ENCODE assay signal across 15 cellular contexts in genomic region chr13:40471911-40472310, GRCh38.
DNase-seq lines count a peak whose midpoint lies in the region; TF ChIP-seq lines count a peak whose summit lies in the region.
"Had no signal": no experiment of that assay in that cellular context is flagged by ENCODE, and none has a peak within 500 bp of the region (broad histone marks: within the 10 kb centered on the region; RNA-seq: fewer than 3 reads in every experiment).

No MANE protein-coding gene starts in this region.

- DNase-seq in ascending aorta (ENCODE audit: low spot score in 2 of 2) = peak in 1 of 2 donors; percentile 51
- DNase-seq in trophoblast cell = no peak
- DNase-seq in uterus = no peak
- no peak for DNase-seq in SIG-M5 treated with dmso at 0.1 percent for 504 hours (lab: John Stamatoyannopoulos, UW; ENCODE audit: unreplicated experiment)
- no peak for DNase-seq in endothelial cell (ENCODE audit: low spot score)
- DNase-seq in NCI-H2171 (lab: John Stamatoyannopoulos, UW) = no peak
- DNase-seq: 8988T; C1 segment of cervical spinal cord; CD4-positive, alpha-beta memory T cell; COR-L47; GOT3; H9; KBM-7 had no signal

- H2BK5ac ChIP-seq in trophoblast cell (ENCODE audit: low read depth, low read length, poor library complexity) = no peak overlapping the region

- peak overlapping the region; percentile 13 for H2BK12ac ChIP-seq in trophoblast cell (ENCODE audit: low read length)

- H3K36me3 Mint-ChIP-seq in endothelial cell (ENCODE audit: low read depth, unreplicated experiment) = peaks cover 10% of the 10 kb centered on the region
- H3K36me3 Mint-ChIP-seq: CD4-positive, alpha-beta memory T cell had no signal

- H3K27me3 ChIP-seq in BLaER1 = no peaks in the 10 kb centered on the region
- H3K27me3 ChIP-seq in ascending aorta = no peaks in the 10 kb centered on the region
- no peaks in the 10 kb centered on the region for H3K27me3 ChIP-seq in trophoblast cell (ENCODE audit: insufficient read depth, low read length)
- H3K27me3 ChIP-seq in uterus = no peaks in the 10 kb centered on the region

- H3K36me3 ChIP-seq in BLaER1 (no peaks in the 10 kb centered on the region), ascending aorta (no peaks in the 10 kb centered on the region), trophoblast cell (ENCODE audit: control insufficient read depth in 1 of 2, insufficient read depth in 2 of 2, low read length in 2 of 2) (no peaks in the 10 kb centered on the region), uterus (no peaks in the 10 kb centered on the region)

- no peak for TF ChIP-seq CTCF in ascending aorta (IDR thresholded peaks at IDR 0.05)
- TF ChIP-seq CTCF in uterus (IDR thresholded peaks at IDR 0.05) = no peak
- no peak for TF ChIP-seq CTCF in endothelial cell (IDR thresholded peaks at IDR 0.05; ENCODE audit: unreplicated experiment)

- H4K8ac ChIP-seq in trophoblast cell (ENCODE audit: low read depth, low read length) = no peak overlapping the region

- H3K9me3 ChIP-seq in BLaER1 (peaks cover 6% of the 10 kb centered on the region; the same call in 1 of the 2 replicates), ascending aorta (no peaks in the 10 kb centered on the region), trophoblast cell (ENCODE audit: insufficient read depth, low read depth, low read length) (peaks cover 4% of the 10 kb centered on the region), uterus (no peaks in the 10 kb centered on the region)

- no peak overlapping the region for H3K9ac ChIP-seq in BLaER1
- no peak overlapping the region for H3K9ac ChIP-seq in trophoblast cell (ENCODE audit: low read length)

- H3K4me2 ChIP-seq in BLaER1 (peak overlapping the region; percentile 47; the same call in 1 of the 2 replicates), trophoblast cell (ENCODE audit: low read length) (no peak overlapping the region)

- intact Hi-C loops in ascending aorta (cut with DNase I) = loop anchor here (2.0 to 5.0 kb wide), 4 partner anchors 193 to 350 kb away; no protein-coding TSS in a partner anchor
- intact Hi-C loops in uterus (cut with DNase I; ENCODE audit: low total_unique reads) = no loop called here

- no peak overlapping the region for H2BK120ac ChIP-seq in trophoblast cell (ENCODE audit: insufficient read depth, low read length, poor library complexity)

- H3K4ac ChIP-seq in trophoblast cell (ENCODE audit: low read depth, low read length) = no peak overlapping the region

- H2AFZ ChIP-seq in trophoblast cell (ENCODE audit: insufficient read depth, low read length, poor library complexity) = no peak overlapping the region

- no peak overlapping the region for H3K27ac Mint-ChIP-seq in endothelial cell (ENCODE audit: unreplicated experiment)
- H3K27ac Mint-ChIP-seq: IgD-negative memory B cell had no signal

- no peak overlapping the region for H3K18ac ChIP-seq in trophoblast cell (ENCODE audit: low read length)

- no CpG with 5 or more reads among the region's 10 CpGs for WGBS in trophoblast cell (ENCODE audit: extremely low coverage, insufficient coverage, insufficient read length)

- H3K79me1 ChIP-seq in trophoblast cell (ENCODE audit: low read length) = peaks cover 2% of the 10 kb centered on the region

- H3K27ac ChIP-seq in BLaER1 = no peak overlapping the region
- peak overlapping the region; percentile 90 for H3K27ac ChIP-seq in ascending aorta
- no peak overlapping the region for H3K27ac ChIP-seq in trophoblast cell (ENCODE audit: low read depth, low read length)
- peak overlapping the region; percentile 85 to 89 for H3K27ac ChIP-seq in uterus

- H4K20me1 ChIP-seq in BLaER1 = no peaks in the 10 kb centered on the region

- peak overlapping the region; percentile 12 for H4K91ac ChIP-seq in trophoblast cell (ENCODE audit: low read depth, low read length)

- peaks cover 17% of the 10 kb centered on the region for H3K4me1 ChIP-seq in BLaER1
- H3K4me1 ChIP-seq in ascending aorta = peaks cover 8 to 25% of the 10 kb centered on the region in 2 donors
- peaks cover 10 to 11% of the 10 kb centered on the region in 2 experiments for H3K4me1 ChIP-seq in trophoblast cell (ENCODE audit: control insufficient read depth in 1 of 2, insufficient read depth in 2 of 2, low read length in 2 of 2)
- H3K4me1 ChIP-seq in uterus = no peaks in the 10 kb centered on the region

- no peak for TF ChIP-seq POLR2A in uterus (IDR thresholded peaks at IDR 0.05)

- H3K23ac ChIP-seq in trophoblast cell (ENCODE audit: low read length) = no peak overlapping the region

- H3K4me3 ChIP-seq in BLaER1 (no peak overlapping the region), ascending aorta (no peak overlapping the region), trophoblast cell (ENCODE audit: low read depth, low read length) (no peak overlapping the region), uterus (no peak overlapping the region)

- no peak overlapping the region for H4K12ac ChIP-seq in trophoblast cell (ENCODE audit: low read depth, low read length)

- H3K79me2 ChIP-seq in trophoblast cell (ENCODE audit: control insufficient read depth, insufficient read depth, low read length, poor library complexity) = no peaks in the 10 kb centered on the region

- peaks cover 5% of the 10 kb centered on the region for H3K27me3 Mint-ChIP-seq in endothelial cell (ENCODE audit: unreplicated experiment)
- H3K27me3 Mint-ChIP-seq: CD4-positive, alpha-beta memory T cell; IgD-negative memory B cell had no signal

- no peak overlapping the region for H3K14ac ChIP-seq in trophoblast cell (ENCODE audit: low read length)

- H3K9me3 Mint-ChIP-seq in endothelial cell (ENCODE audit: unreplicated experiment) = no peaks in the 10 kb centered on the region
- H3K9me3 Mint-ChIP-seq: IgD-negative memory B cell had no signal

- H3K4me3 Mint-ChIP-seq in endothelial cell (ENCODE audit: unreplicated experiment) = no peak overlapping the region
- H3K4me3 Mint-ChIP-seq: CD4-positive, alpha-beta memory T cell; H9; IgD-negative memory B cell had no signal

- H2AK5ac ChIP-seq in trophoblast cell (ENCODE audit: low read length) = peak overlapping the region; percentile 45

- peaks cover 21% of the 10 kb centered on the region for H3K4me1 Mint-ChIP-seq in endothelial cell (ENCODE audit: unreplicated experiment)

Comparison
In these comparisons a context has a peak if more than half of its experiments do, and no peak if none do; other contexts are left out.
1. H3K27ac ChIP-seq: peak in ascending aorta (2 of 2) and uterus (2 of 2); none in BLaER1 (single experiment) and trophoblast cell (single experiment).